Comparison of ENCODE assay signal across 8 cellular contexts in genomic region chr2:201071305-201072200, GRCh38. TPM values are rescaled to one million over a fixed set of nuclear protein-coding genes. Genes with fewer than 3 reads are reported as not detected.
DNase-seq lines count a peak whose midpoint lies in the region; ATAC-seq and TF ChIP-seq lines count a peak whose summit lies in the region.

HYCC2 (minus strand) TSS chr2:201071671; CDS start chr2:201024009, 47,662 bp downstream.
NDUFB3 (plus strand) TSS chr2:201072001; CDS start chr2:201078883, 6,882 bp downstream.

- in situ Hi-C loops in GM13977 (cut with MboI; ENCODE audit: low pct_unique_long_range_greater_than_20kb, low sequenced_read_pairs, unreplicated experiment), result loop anchor here (10.0 kb wide), 1 partner anchor 167 kb away; no protein-coding TSS in a partner anchor

- TF ChIP-seq CTCF in GM13977 (IDR thresholded peaks at IDR 0.05; ENCODE audit: extremely low read depth, insufficient read depth, missing control alignments) (peak; percentile 40), left ventricle myocardium inferior (IDR thresholded peaks at IDR 0.05; ENCODE audit: borderline replicate concordance) (peak; percentile 58), progenitor cell of endocrine pancreas (IDR thresholded peaks at IDR 0.05; ENCODE audit: unreplicated experiment) (peak; percentile 31)

- no peaks in the 10 kb centered on the region for H3K27me3 Mint-ChIP-seq in progenitor cell of endocrine pancreas

- ATAC-seq in HG02884 (IDR thresholded peaks at IDR 0.05; ENCODE audit: unreplicated experiment), result peak; percentile 98

- H3K36me3 Mint-ChIP-seq in progenitor cell of endocrine pancreas (ENCODE audit: insufficient read depth), result no peaks in the 10 kb centered on the region

- H3K4me3 Mint-ChIP-seq in progenitor cell of endocrine pancreas (ENCODE audit: low read depth), result peak within 1 kb of the TSS; percentile 90

- H3K9me3 ChIP-seq in left ventricle myocardium inferior (replicated peaks), result no peaks in the 10 kb centered on the region

- H3K4me1 ChIP-seq in left ventricle myocardium inferior, result peaks cover 90% of the 10 kb centered on the region

- H3K27me3 ChIP-seq in left ventricle myocardium inferior (ENCODE audit: low read depth), result no peaks in the 10 kb centered on the region

- DNase-seq in GM13977 (ENCODE audit: low spot score) (peak; percentile 94), NCI-H146 treated with DMSO at 0.1 percent for 48 hours (lab: John Stamatoyannopoulos, UW; ENCODE audit: unreplicated experiment) (peak; percentile 79), amniotic stem cell (lab: John Stamatoyannopoulos, UW) (peak; percentile 67), left ventricle myocardium inferior (peak; percentile 89), progenitor cell of endocrine pancreas (ENCODE audit: low spot score, unreplicated experiment) (peak; percentile 76), ureter (ENCODE audit: low spot score) (peak; percentile 94)

- H3K4me1 Mint-ChIP-seq in progenitor cell of endocrine pancreas (ENCODE audit: low read depth), result peaks cover 24% of the 10 kb centered on the region

- intact Hi-C loops in T-helper 1 cell treated with Interleukin-12 subunit alpha and Interleukin-12 subunit beta and Interleukin-4 antibody, amounts not matched to agents 30 ng/mL and 1 ng/mL, for 36 hours (cut with micrococcal nuclease), result loop anchor here (1.0 to 10.0 kb wide), 16 partner anchors 45 to 1841 kb away; partner anchors contain the start of genes BZW1, CARF, CFLAR and CLK1
- intact Hi-C loops in left ventricle myocardium inferior (cut with micrococcal nuclease), result no loop called here

- H3K27ac Mint-ChIP-seq in progenitor cell of endocrine pancreas, result peak within 1 kb of the TSS; percentile 96

- no peaks in the 10 kb centered on the region for H3K9me3 Mint-ChIP-seq in progenitor cell of endocrine pancreas (ENCODE audit: low read depth)

- H3K4me3 ChIP-seq in left ventricle myocardium inferior, result peak within 1 kb of the TSS; percentile 95

- peak within 1 kb of the TSS; percentile 93 for H3K27ac ChIP-seq in left ventricle myocardium inferior (replicated peaks)

- no peaks in the 10 kb centered on the region for H3K36me3 ChIP-seq in left ventricle myocardium inferior

RNA-seq across cellular contexts. Expression of gene HYCC2, which starts in this region (rescaled TPM):
- total RNA-seq in T-helper 1 cell treated with Interleukin-12 subunit alpha and Interleukin-12 subunit beta and Interleukin-4 antibody, amounts not matched to agents 30 ng/mL and 1 ng/mL, for 36 hours, result 37.8 and 39.8 TPM in 2 replicates
- total RNA-seq in left ventricle myocardium inferior, result 11.5 TPM
- total RNA-seq in progenitor cell of endocrine pancreas, result 23.8 and 25.7 TPM in 2 replicates
- total RNA-seq in ureter, result 34.2 TPM

RNA-seq across cellular contexts. Expression of gene NDUFB3, which starts in this region (rescaled TPM):
- total RNA-seq in T-helper 1 cell treated with Interleukin-12 subunit alpha and Interleukin-12 subunit beta and Interleukin-4 antibody, amounts not matched to agents 30 ng/mL and 1 ng/mL, for 36 hours, result 113 and 120 TPM in 2 replicates
- 466 TPM for total RNA-seq in left ventricle myocardium inferior
- 74.7 and 75.7 TPM in 2 replicates for total RNA-seq in progenitor cell of endocrine pancreas
- total RNA-seq in ureter, result 83.9 TPM

Comparison
In these comparisons a context has a peak if more than half of its experiments do, and no peak if none do; other contexts are left out.
1. Peak in every context shown above with its lines: DNase-seq, ATAC-seq, H3K4me3 ChIP-seq and H3K27ac ChIP-seq.